12 cellular contexts compared by ENCODE assay signal in genomic region chr4:140556372-140557085, GRCh38. TPM values are rescaled to one million over a fixed set of nuclear protein-coding genes. Genes with fewer than 3 reads are reported as not detected.
A peak's percentile ranks its signal among the peaks of the same experiment; 100 is the strongest.
DNase-seq lines count a peak whose midpoint lies in the region; ATAC-seq and TF ChIP-seq lines count a peak whose summit lies in the region.
"Had no signal": no experiment of that assay in that cellular context is flagged by ENCODE, and none has a peak within 500 bp of the region (broad histone marks: within the 10 kb centered on the region; RNA-seq: fewer than 3 reads in every experiment).

No MANE protein-coding gene starts in this region.

- H2AFZ ChIP-seq in PC-3 (ENCODE audit: low read length) (no peak overlapping the region), smooth muscle cell (ENCODE audit: low read depth) (no peak overlapping the region)

- no peaks in the 10 kb centered on the region for H3K36me3 ChIP-seq in PC-3 (ENCODE audit: low read depth, low read length)
- H3K36me3 ChIP-seq in smooth muscle cell (ENCODE audit: low read depth), result no peaks in the 10 kb centered on the region
- H3K36me3 ChIP-seq: brain microvascular endothelial cell had no signal

- intact Hi-C loops in activated CD8-positive, alpha-beta T cell treated with anti-CD3 and anti-CD28 coated beads for 36 hours (cut with micrococcal nuclease), result no loop called here
- intact Hi-C loops in Right ventricle myocardium superior (cut with DNase I), result no loop called here
- intact Hi-C loops in PC-3 (cut with micrococcal nuclease), result no loop called here

- no peaks in the 10 kb centered on the region for H3K27me3 ChIP-seq in PC-3 (ENCODE audit: low read length)
- H3K27me3 ChIP-seq in smooth muscle cell (ENCODE audit: low read depth), result peaks cover 22% of the 10 kb centered on the region
- H3K27me3 ChIP-seq: brain microvascular endothelial cell, testis had no signal

- POLR2A ChIA-PET in activated CD8-positive, alpha-beta T cell treated with anti-CD3 and anti-CD28 coated beads for 36 hours (lab: Charles Lee), result no interaction called here
- POLR2A ChIA-PET in PC-3 (lab: Charles Lee; ENCODE audit: unreplicated experiment), result no interaction called here

- H3K4me2 ChIP-seq in PC-3 (ENCODE audit: low read length) (no peak overlapping the region), smooth muscle cell (no peak overlapping the region)

- no peaks in the 10 kb centered on the region for H3K9me3 ChIP-seq in PC-3 (ENCODE audit: low read length)
- H3K9me3 ChIP-seq in smooth muscle cell (replicated peaks; ENCODE audit: low read depth), result no peaks in the 10 kb centered on the region
- H3K9me3 ChIP-seq: testis had no signal

- peak; percentile 99 for ATAC-seq in GM19372 (IDR thresholded peaks at IDR 0.05; ENCODE audit: low read depth, unreplicated experiment)
- ATAC-seq in HG03039 (IDR thresholded peaks at IDR 0.05; ENCODE audit: unreplicated experiment), result peak; percentile 100
- peak; percentile 100 for ATAC-seq in activated CD8-positive, alpha-beta T cell treated with anti-CD3 and anti-CD28 coated beads for 36 hours
- ATAC-seq in Right ventricle myocardium superior (ENCODE audit: poor library complexity), result no peak
- ATAC-seq in PC-3, result no peak

- H3K4me1 ChIP-seq in PC-3 (ENCODE audit: insufficient read depth, low read length) (no peaks in the 10 kb centered on the region), smooth muscle cell (ENCODE audit: low read depth) (no peaks in the 10 kb centered on the region)
- H3K4me1 ChIP-seq: testis had no signal

- H3K27ac ChIP-seq in PC-3 (ENCODE audit: low read length), result no peak overlapping the region
- no peak overlapping the region for H3K27ac ChIP-seq in smooth muscle cell (ENCODE audit: low read depth)
- H3K27ac ChIP-seq: brain microvascular endothelial cell, testis had no signal

- H3K4me3 ChIP-seq in PC-3 (ENCODE audit: low read length) (no peak overlapping the region), smooth muscle cell (no peak overlapping the region)
- H3K4me3 ChIP-seq: testis had no signal

- peaks cover 19% of the 10 kb centered on the region for H3K4me1 Mint-ChIP-seq in activated CD8-positive, alpha-beta T cell treated with anti-CD3 and anti-CD28 coated beads for 36 hours (ENCODE audit: low read depth)

- H3K36me3 Mint-ChIP-seq in activated CD8-positive, alpha-beta T cell treated with anti-CD3 and anti-CD28 coated beads for 36 hours (ENCODE audit: low read depth), result peaks cover 9% of the 10 kb centered on the region

- H3K9me2 ChIP-seq in PC-3 (replicated peaks; ENCODE audit: low read length), result no peaks in the 10 kb centered on the region

- TF ChIP-seq CTCF in GM13976 (IDR thresholded peaks at IDR 0.05; ENCODE audit: borderline replicate concordance, control extremely low read depth, extremely low read depth, insufficient read depth, missing control alignments) (no peak), PC-3 (conservative IDR thresholded peaks at IDR 0.05; ENCODE audit: low read depth, low read length) (no peak), smooth muscle cell (IDR thresholded peaks at IDR 0.05; ENCODE audit: borderline replicate concordance, insufficient read depth, poor library complexity, severe bottlenecking) (no peak)
- TF ChIP-seq CTCF in activated CD8-positive, alpha-beta T cell treated with anti-CD3 and anti-CD28 coated beads for 36 hours (IDR thresholded peaks at IDR 0.05), result no peak

- no peaks in the 10 kb centered on the region for H3K9me3 Mint-ChIP-seq in activated CD8-positive, alpha-beta T cell treated with anti-CD3 and anti-CD28 coated beads for 36 hours

- CTCF ChIA-PET in activated CD8-positive, alpha-beta T cell treated with anti-CD3 and anti-CD28 coated beads for 36 hours (lab: Charles Lee), result interaction anchor here (1.3 to 2.7 kb wide), 3 partner anchors 14 to 53 kb away, joined by 4 to 12 read pairs (median 5); partner anchors contain the start of gene ELMOD2
- CTCF ChIA-PET in PC-3 (lab: Charles Lee), result no interaction called here

- in situ Hi-C loops in GM13976 (cut with MboI; ENCODE audit: low sequenced_read_pairs, unreplicated experiment), result no loop called here

- no TSS peak for BruUV-seq in PC-3 (replicated peaks; lab: Mats Ljungman, UMichigan)

- peaks cover 15% of the 10 kb centered on the region for H3K27me3 Mint-ChIP-seq in activated CD8-positive, alpha-beta T cell treated with anti-CD3 and anti-CD28 coated beads for 36 hours

- H4K20me1 ChIP-seq in PC-3 (ENCODE audit: low read length) (no peaks in the 10 kb centered on the region), smooth muscle cell (ENCODE audit: low read depth) (no peaks in the 10 kb centered on the region)

- H3K79me2 ChIP-seq in PC-3 (ENCODE audit: low read length) (no peaks in the 10 kb centered on the region), smooth muscle cell (ENCODE audit: low read depth) (no peaks in the 10 kb centered on the region)

- H3K27ac Mint-ChIP-seq in activated CD8-positive, alpha-beta T cell treated with anti-CD3 and anti-CD28 coated beads for 36 hours, result no peak overlapping the region

- H3K4me3 Mint-ChIP-seq in activated CD8-positive, alpha-beta T cell treated with anti-CD3 and anti-CD28 coated beads for 36 hours, result no peak overlapping the region

- 86% methylated on average over 6 of the region's 6 CpGs for WGBS in smooth muscle cell (ENCODE audit: low lambda C conversion rate)

- H3K9ac ChIP-seq in PC-3 (ENCODE audit: low read length) (no peak overlapping the region), smooth muscle cell (ENCODE audit: low read depth) (no peak overlapping the region)

- peak; percentile 61 for DNase-seq in GM13976 (ENCODE audit: low spot score)
- DNase-seq in activated CD8-positive, alpha-beta T cell treated with anti-CD3 and anti-CD28 coated beads for 36 hours, result peak; percentile 56
- no peak for DNase-seq in Right ventricle myocardium superior
- no peak for DNase-seq in PC-3
- no peak for DNase-seq in NK-92 (lab: John Stamatoyannopoulos, UW; ENCODE audit: unreplicated experiment)
- DNase-seq in smooth muscle cell (lab: John Stamatoyannopoulos, UW; ENCODE audit: unreplicated experiment), result no peak
- DNase-seq: brain microvascular endothelial cell, retina, testis had no signal

- H3F3A ChIP-seq in PC-3 (ENCODE audit: low read length, unreplicated experiment), result no peaks in the 10 kb centered on the region
- H3F3A ChIP-seq in smooth muscle cell (ENCODE audit: low read depth), result no peaks in the 10 kb centered on the region

RNA-seq across cellular contexts. Expression of gene UCP1, which starts 12.2 kb away (rescaled TPM):
- not detected for total RNA-seq in activated CD8-positive, alpha-beta T cell treated with anti-CD3 and anti-CD28 coated beads for 36 hours
- total RNA-seq in Right ventricle myocardium superior (not detected), PC-3 (2014; rRNA removed) (not detected in 2 replicates), smooth muscle cell (0.67 TPM in 1 of 2 replicates, not detected in the other)
- polyA plus RNA-seq in smooth muscle cell, result 0.15 and 0.24 TPM in 2 replicates

RNA-seq across cellular contexts. Expression of gene ELMOD2, which starts 32.6 kb away (rescaled TPM):
- 10 to 100 TPM; 11.9 to 15.8 TPM for total RNA-seq in activated CD8-positive, alpha-beta T cell treated with anti-CD3 and anti-CD28 coated beads for 36 hours
- total RNA-seq in Right ventricle myocardium superior, result 10.5 TPM
- total RNA-seq in PC-3 (2014; rRNA removed), result 10.1 and 12.1 TPM in 2 replicates
- 52.9 and 59.6 TPM in 2 replicates for total RNA-seq in smooth muscle cell
- polyA plus RNA-seq in smooth muscle cell, result 26.5 and 31.0 TPM in 2 replicates

RNA-seq across cellular contexts. Expression of gene MGAT4D, which starts 58.4 kb away (rescaled TPM):
- total RNA-seq in activated CD8-positive, alpha-beta T cell treated with anti-CD3 and anti-CD28 coated beads for 36 hours, result not detected
- total RNA-seq in Right ventricle myocardium superior, result not detected
- not detected in 2 replicates for total RNA-seq in PC-3 (2014; rRNA removed)
- not detected in 2 replicates for total RNA-seq in smooth muscle cell
- not detected in 2 replicates for polyA plus RNA-seq in smooth muscle cell
- total RNA-seq: Daoy had no signal

Comparison
In these comparisons a context has a peak if more than half of its experiments do, and no peak if none do; other contexts are left out.
1. DNase-seq: peak in GM13976 (single experiment) and activated CD8-positive, alpha-beta T cell treated with anti-CD3 and anti-CD28 coated beads for 36 hours (single experiment); none in Right ventricle myocardium superior (single experiment), PC-3 (single experiment), NK-92 (single experiment) and smooth muscle cell (single experiment).
2. ATAC-seq: peak in GM19372 (single experiment), HG03039 (single experiment) and activated CD8-positive, alpha-beta T cell treated with anti-CD3 and anti-CD28 coated beads for 36 hours (single experiment); none in Right ventricle myocardium superior (single experiment) and PC-3 (single experiment).